ENCODE assay signal across 8 cellular contexts in genomic region chr19:2976609-2977000, GRCh38. TPM values are rescaled to one million over a fixed set of nuclear protein-coding genes. Genes with fewer than 3 reads are reported as not detected.
DNase-seq lines count a peak whose midpoint lies in the region; ATAC-seq and TF ChIP-seq lines count a peak whose summit lies in the region.

No MANE protein-coding gene starts in this region.

- H3K27me3 ChIP-seq in iPS-20b (ENCODE audit: insufficient read depth, low read length) (peaks cover 78% of the 10 kb centered on the region), testis (no peaks in the 10 kb centered on the region)

- H3K4me1 ChIP-seq in iPS-20b (ENCODE audit: insufficient read depth, low read length): peaks cover 11% of the 10 kb centered on the region; the same call in 1 of the 2 replicates
- H3K4me1 ChIP-seq in testis: peaks cover 35% of the 10 kb centered on the region

- H3K9me3 Mint-ChIP-seq in T-helper 2 cell treated with Interferon-gamma antibody and Interleukin-4, amounts not matched to agents 5 μg/mL and 100 μg/mL, for 36 hours: no peaks in the 10 kb centered on the region
- H3K9me3 Mint-ChIP-seq in activated CD4-positive, alpha-beta memory T cell treated with anti-CD3 and anti-CD28 coated beads, Interleukin-2, amount 10 ng/mL, durations not matched to agents 7 days and 5 days: no peaks in the 10 kb centered on the region

- peaks cover 15% of the 10 kb centered on the region for H3K4me1 Mint-ChIP-seq in T-helper 2 cell treated with Interferon-gamma antibody and Interleukin-4, amounts not matched to agents 5 μg/mL and 100 μg/mL, for 36 hours (ENCODE audit: low read depth)
- peaks cover 21% of the 10 kb centered on the region for H3K4me1 Mint-ChIP-seq in activated CD4-positive, alpha-beta memory T cell treated with anti-CD3 and anti-CD28 coated beads, Interleukin-2, amount 10 ng/mL, durations not matched to agents 7 days and 5 days

- no peak overlapping the region for H3K27ac ChIP-seq in iPS-20b (ENCODE audit: low read length)
- no peak overlapping the region for H3K27ac ChIP-seq in testis

- 8 to 14% methylated on average over 14 to 15 of the region's 15 CpGs for WGBS in testis, 2 donors

- H3K27ac Mint-ChIP-seq in T-helper 2 cell treated with Interferon-gamma antibody and Interleukin-4, amounts not matched to agents 5 μg/mL and 100 μg/mL, for 36 hours: peak overlapping the region; percentile 85
- peak overlapping the region; percentile 74 for H3K27ac Mint-ChIP-seq in activated CD4-positive, alpha-beta memory T cell treated with anti-CD3 and anti-CD28 coated beads, Interleukin-2, amount 10 ng/mL, durations not matched to agents 7 days and 5 days

- H3K36me3 ChIP-seq in iPS-20b (ENCODE audit: insufficient read depth, low read depth, low read length) (no peaks in the 10 kb centered on the region), testis (ENCODE audit: low read depth, missing control alignments) (no peaks in the 10 kb centered on the region)

- peaks cover 22% of the 10 kb centered on the region for H3K27me3 Mint-ChIP-seq in T-helper 2 cell treated with Interferon-gamma antibody and Interleukin-4, amounts not matched to agents 5 μg/mL and 100 μg/mL, for 36 hours (ENCODE audit: low read depth)
- peaks cover 5% of the 10 kb centered on the region for H3K27me3 Mint-ChIP-seq in activated CD4-positive, alpha-beta memory T cell treated with anti-CD3 and anti-CD28 coated beads, Interleukin-2, amount 10 ng/mL, durations not matched to agents 7 days and 5 days

- no peaks in the 10 kb centered on the region for H3K36me3 Mint-ChIP-seq in T-helper 2 cell treated with Interferon-gamma antibody and Interleukin-4, amounts not matched to agents 5 μg/mL and 100 μg/mL, for 36 hours (ENCODE audit: low read depth)
- no peaks in the 10 kb centered on the region for H3K36me3 Mint-ChIP-seq in activated CD4-positive, alpha-beta memory T cell treated with anti-CD3 and anti-CD28 coated beads, Interleukin-2, amount 10 ng/mL, durations not matched to agents 7 days and 5 days (ENCODE audit: low read depth)

- CTCF ChIA-PET in activated CD4-positive, alpha-beta memory T cell treated with anti-CD3 and anti-CD28 coated beads, Interleukin-2, amount 10 ng/mL, durations not matched to agents 7 days and 5 days (lab: Charles Lee): interaction anchor here (1.0 to 3.4 kb wide), 6 partner anchors 14 to 132 kb away, joined by 4 to 19 read pairs (median 8); no protein-coding TSS in a partner anchor

- ATAC-seq in GM21717 (IDR thresholded peaks at IDR 0.05; ENCODE audit: unreplicated experiment): no peak

- DNase-seq in T-helper 2 cell treated with Interferon-gamma antibody and Interleukin-4, amounts not matched to agents 5 μg/mL and 100 μg/mL, for 36 hours (ENCODE audit: low spot score): no peak
- no peak for DNase-seq in T-helper 2 cell
- no peak for DNase-seq in activated CD4-positive, alpha-beta memory T cell treated with anti-CD3 and anti-CD28 coated beads, Interleukin-2, amount 10 ng/mL, durations not matched to agents 7 days and 5 days
- DNase-seq in testis: no peak
- DNase-seq in superior temporal gyrus (ENCODE audit: extremely low spot score): no peak
- no peak for DNase-seq in activated gamma-delta T cell (lab: John Stamatoyannopoulos, UW)

- no peak overlapping the region for H3K9ac ChIP-seq in iPS-20b (ENCODE audit: low read depth, low read length)

- TF ChIP-seq POLR2A in testis (IDR thresholded peaks at IDR 0.05): no peak

- POLR2A ChIA-PET in activated CD4-positive, alpha-beta memory T cell treated with anti-CD3 and anti-CD28 coated beads, Interleukin-2, amount 10 ng/mL, durations not matched to agents 7 days and 5 days (lab: Charles Lee): interaction anchor here (0.6 to 2.6 kb wide), 4 partner anchors 10 to 203 kb away, joined by 3 to 14 read pairs (median 6); no protein-coding TSS in a partner anchor

- intact Hi-C loops in testis (cut with DNase I; ENCODE audit: low total_unique reads): loop anchor here (10.0 kb wide), 1 partner anchor 58 kb away; no protein-coding TSS in a partner anchor

- H3K4me3 ChIP-seq in iPS-20b (ENCODE audit: low read length): peak overlapping the region; percentile 62
- peak overlapping the region; percentile 33 to 43 for H3K4me3 ChIP-seq in testis

- TF ChIP-seq CTCF in testis (IDR thresholded peaks at IDR 0.05): no peak

- H3K9me3 ChIP-seq in iPS-20b (ENCODE audit: insufficient read depth, low read depth, low read length) (no peaks in the 10 kb centered on the region), testis (no peaks in the 10 kb centered on the region)

- peak overlapping the region; percentile 97 for H3K4me3 Mint-ChIP-seq in T-helper 2 cell treated with Interferon-gamma antibody and Interleukin-4, amounts not matched to agents 5 μg/mL and 100 μg/mL, for 36 hours
- peak overlapping the region; percentile 90 for H3K4me3 Mint-ChIP-seq in activated CD4-positive, alpha-beta memory T cell treated with anti-CD3 and anti-CD28 coated beads, Interleukin-2, amount 10 ng/mL, durations not matched to agents 7 days and 5 days

RNA-seq across cellular contexts. Expression of gene TLE6, which starts 0.8 kb away (rescaled TPM):
- total RNA-seq in activated CD4-positive, alpha-beta memory T cell treated with anti-CD3 and anti-CD28 coated beads, Interleukin-2, amount 10 ng/mL, durations not matched to agents 7 days and 5 days: 1 to 10 TPM; 1.1 to 2.0 TPM
- total RNA-seq in testis: 10 to 100 TPM in 1 of 2 donors, 1 to 10 TPM in 1; 9.1 to 12.5 TPM
- polyA plus RNA-seq in testis (ENCODE audit: insufficient read depth, low read depth, low replicate concordance): 8.1 TPM

RNA-seq across cellular contexts. Expression of gene ZNF77, which starts 31.8 kb away (rescaled TPM):
- total RNA-seq in activated CD4-positive, alpha-beta memory T cell treated with anti-CD3 and anti-CD28 coated beads, Interleukin-2, amount 10 ng/mL, durations not matched to agents 7 days and 5 days: 1 to 10 TPM; 4.0 to 4.2 TPM
- 10 to 100 TPM in 1 of 2 donors, 1 to 10 TPM in 1; 4.8 to 10.7 TPM for total RNA-seq in testis
- 5.6 TPM for polyA plus RNA-seq in testis (ENCODE audit: insufficient read depth, low read depth, low replicate concordance)

RNA-seq across cellular contexts. Expression of gene TLE2, which starts 52.5 kb away (rescaled TPM):
- 1 to 10 TPM; 1.3 to 1.4 TPM for total RNA-seq in activated CD4-positive, alpha-beta memory T cell treated with anti-CD3 and anti-CD28 coated beads, Interleukin-2, amount 10 ng/mL, durations not matched to agents 7 days and 5 days
- total RNA-seq in testis: 10 to 100 TPM; 70.5 to 76.6 TPM
- polyA plus RNA-seq in testis (ENCODE audit: insufficient read depth, low read depth, low replicate concordance): 30.2 TPM

Comparison
In these comparisons a context has a peak if more than half of its experiments do, and no peak if none do; other contexts are left out.
1. RNA of gene TLE2, which starts 52.5 kb away (total RNA-seq): 70.5 to 76.6 TPM in testis; 1.3 to 1.4 TPM in activated CD4-positive, alpha-beta memory T cell treated with anti-CD3 and anti-CD28 coated beads, Interleukin-2, amount 10 ng/mL, durations not matched to agents 7 days and 5 days; every median in the first group is over 10 times any median in the second.